In genomic region chr12:104747330-104747729, GRCh38 we compare ENCODE assay signal across 25 cellular contexts.
A peak's percentile ranks its signal among the peaks of the same experiment; 100 is the strongest.
DNase-seq lines count a peak whose midpoint lies in the region; ATAC-seq lines count a peak whose summit lies in the region.
"Had no signal": no experiment of that assay in that cellular context is flagged by ENCODE, and none has a peak within 500 bp of the region (broad histone marks: within the 10 kb centered on the region; RNA-seq: fewer than 3 reads in every experiment).

No MANE protein-coding gene starts in this region.

- H3K4me1 Mint-ChIP-seq in central memory CD8-positive, alpha-beta T cell: peaks cover 79% of the 10 kb centered on the region

- ATAC-seq in activated naive CD4-positive, alpha-beta T cell treated with anti-CD3 and anti-CD28 coated beads, Interleukin-2, amount 50 U/mL, for 72 hours: peak in 1 of 2 donors; percentile 55
- no peak for ATAC-seq in central memory CD8-positive, alpha-beta T cell (replicated peaks; ENCODE audit: extremely low read depth, poor library complexity, severe bottlenecking)
- ATAC-seq: gastroesophageal sphincter, left ventricle myocardium superior, pancreas, SK-N-SH treated with all-trans-retinoic acid at 6 μM for 48 hours had no signal

- no peak overlapping the region for H3K4me3 Mint-ChIP-seq in central memory CD8-positive, alpha-beta T cell
- H3K4me3 Mint-ChIP-seq: activated B cell treated with CpG ODN at 0.5 μM for 24 hours, nephron had no signal

- no peaks in the 10 kb centered on the region for H3K9me3 Mint-ChIP-seq in activated naive CD4-positive, alpha-beta T cell treated with anti-CD3 and anti-CD28 coated beads, Interleukin-2, amount 50 U/mL, for 72 hours
- H3K9me3 Mint-ChIP-seq in central memory CD8-positive, alpha-beta T cell: no peaks in the 10 kb centered on the region

- peak overlapping the region; percentile 25 to 79 for H3K27ac Mint-ChIP-seq in activated naive CD4-positive, alpha-beta T cell treated with anti-CD3 and anti-CD28 coated beads, Interleukin-2, amount 50 U/mL, for 72 hours
- peak overlapping the region; percentile 76 for H3K27ac Mint-ChIP-seq in central memory CD8-positive, alpha-beta T cell (ENCODE audit: low read depth)
- H3K27ac Mint-ChIP-seq: activated B cell treated with CpG ODN at 0.5 μM for 24 hours, nephron had no signal

- H3K36me3 Mint-ChIP-seq in activated naive CD4-positive, alpha-beta T cell treated with anti-CD3 and anti-CD28 coated beads, Interleukin-2, amount 50 U/mL, for 72 hours: peaks cover 0 to 6% of the 10 kb centered on the region in 2 donors
- peaks cover 4% of the 10 kb centered on the region for H3K36me3 Mint-ChIP-seq in central memory CD8-positive, alpha-beta T cell (ENCODE audit: insufficient read depth)

- peaks cover 19% of the 10 kb centered on the region; the same call in 1 of the 2 replicates for H3K36me3 ChIP-seq in KOPT-K1 (ENCODE audit: insufficient read depth, low read length)
- H3K36me3 ChIP-seq: gastroesophageal sphincter, pancreas, spleen, vagina had no signal

- H3K27me3 Mint-ChIP-seq in central memory CD8-positive, alpha-beta T cell: no peaks in the 10 kb centered on the region
- H3K27me3 Mint-ChIP-seq: activated B cell treated with CpG ODN at 0.5 μM for 24 hours had no signal

- H3K27ac ChIP-seq in KOPT-K1 (ENCODE audit: low read depth, low read length, poor library complexity, severe bottlenecking): peak overlapping the region; percentile 52
- H3K27ac ChIP-seq: gastroesophageal sphincter, pancreas, vagina had no signal

- H3K9me3 ChIP-seq in KOPT-K1 (ENCODE audit: insufficient read depth, low read length, poor library complexity, severe bottlenecking): no peaks in the 10 kb centered on the region
- H3K9me3 ChIP-seq: gastroesophageal sphincter, pancreas, vagina had no signal

- DNase-seq in activated naive CD4-positive, alpha-beta T cell treated with anti-CD3 and anti-CD28 coated beads, Interleukin-2, amount 50 U/mL, for 72 hours (ENCODE audit: low spot score in 2 of 2): no peak
- no peak for DNase-seq in activated naive CD4-positive, alpha-beta T cell (lab: John Stamatoyannopoulos, UW)
- DNase-seq in central memory CD8-positive, alpha-beta T cell (ENCODE audit: low spot score in 2 of 2): no peak
- DNase-seq in D341Med (ENCODE audit: low spot score) (no peak), HPDE6-E6E7 (ENCODE audit: extremely low spot score) (no peak), hepatic stellate cell (ENCODE audit: low spot score) (no peak)
- DNase-seq: activated B cell treated with CpG ODN at 0.5 μM for 24 hours; activated effector memory CD4-positive, alpha-beta T cell treated with Interleukin-2 at 50 U/mL for 16 hours; anterior cingulate cortex; DMS53; GDM1; left ventricle myocardium superior; NCI-H1105; NCI-H2029; NCI-H345; NCI-H774; pancreas; spleen; stimulated activated CD4-positive, alpha-beta T cell treated with anti-CD3 and anti-CD28 coated beads, Interleukin-2, amount 100 ng/mL, for 48 hours; stimulated activated naive CD4-positive, alpha-beta T cell had no signal
